In the genomic region with DNA sequence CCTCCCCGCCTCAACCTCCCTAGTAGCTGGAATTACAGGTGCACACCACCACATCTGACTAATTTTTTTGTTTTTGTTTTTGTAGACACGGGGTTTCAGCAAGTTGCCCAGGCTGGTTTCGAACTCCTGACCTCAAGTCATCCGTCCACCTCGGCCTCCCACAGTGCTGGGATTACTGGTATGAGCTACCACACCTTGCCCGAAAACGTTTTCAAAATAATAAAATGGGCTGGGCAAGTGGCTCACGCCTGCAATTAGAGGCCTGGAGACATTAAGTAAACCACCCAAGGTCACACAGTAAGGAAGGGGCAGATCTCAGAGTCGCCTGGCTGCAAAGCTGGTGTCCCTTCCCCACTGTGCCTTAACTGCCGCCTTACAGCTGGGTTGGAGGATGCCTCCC, we compare ENCODE assay signal across 10 cellular contexts. TPM values are rescaled to one million over a fixed set of nuclear protein-coding genes. Genes with fewer than 3 reads are reported as not detected.
"Had no signal": no experiment of that assay in that cellular context is flagged by ENCODE, and none has a peak within 500 bp of the region (broad histone marks: within the 10 kb centered on the region; RNA-seq: fewer than 3 reads in every experiment).

No MANE protein-coding gene starts in this region.

RNA-seq across cellular contexts. Expression of gene APOBEC3A, which starts 23.2 kb away (rescaled TPM):
- total RNA-seq: activated CD4-positive, alpha-beta T cell treated with anti-CD3 and anti-CD28 coated beads, Interleukin-2, amount 10 ng/mL, durations not matched to agents 24 days and 14 days; activated CD8-positive, alpha-beta memory T cell treated with anti-CD3 and anti-CD28 coated beads for 36 hours; activated CD8-positive, alpha-beta T cell treated with anti-CD3 and anti-CD28 coated beads for 36 hours; activated naive CD8-positive, alpha-beta T cell treated with anti-CD3 and anti-CD28 coated beads for 36 hours; activated T-helper 17 cell treated with anti-CD3 and anti-CD28 coated beads, Interleukin-2, amount 50 U/mL, for 72 hours; ascending aorta; NCI-H460; RPMI7951; SJCRH30; T-helper 1 cell treated with Interleukin-12 subunit alpha and Interleukin-12 subunit beta and Interleukin-4 antibody, amounts not matched to agents 30 ng/mL and 1 ng/mL, for 36 hours had no signal

RNA-seq across cellular contexts. Expression of gene APOBEC3D, which starts 40.3 kb away (rescaled TPM):
- total RNA-seq: SJCRH30 had no signal
